ENCODE assay signal across 8 cellular contexts in genomic region chr10:119872610-119872859, GRCh38. TPM values are rescaled to one million over a fixed set of nuclear protein-coding genes. Genes with fewer than 3 reads are reported as not detected.
DNase-seq lines count a peak whose midpoint lies in the region; ATAC-seq and TF ChIP-seq lines count a peak whose summit lies in the region.

TSS of gene MCMBP (minus strand) at chr10:119872843. CDS start at chr10:119872584, 259 bp downstream.

- peak within 1 kb of the TSS; percentile 89 to 98 (median 96) for H3K4me3 Mint-ChIP-seq in IgD-negative memory B cell

- peak within 1 kb of the TSS; percentile 90 to 95 (median 94) for H3K27ac Mint-ChIP-seq in IgD-negative memory B cell

- peaks cover 25 to 32% (median 27%) of the 10 kb centered on the region in 3 donors for H3K4me1 Mint-ChIP-seq in IgD-negative memory B cell

- ATAC-seq in GM19395 (IDR thresholded peaks at IDR 0.05; ENCODE audit: unreplicated experiment), result peak; percentile 24
- ATAC-seq in GM19035 (IDR thresholded peaks at IDR 0.05; ENCODE audit: unreplicated experiment), result no peak
- ATAC-seq in GM21723 (IDR thresholded peaks at IDR 0.05; ENCODE audit: unreplicated experiment), result no peak

- peak within 1 kb of the TSS in 1 of 2 experiments; percentile 15 for H2BK12ac ChIP-seq in mesenchymal stem cell (ENCODE audit: low read length in 2 of 2)

- H3K27me3 Mint-ChIP-seq in IgD-negative memory B cell, result no peaks in the 10 kb centered on the region

- H3K23ac ChIP-seq in mesenchymal stem cell (ENCODE audit: low read length in 2 of 2), result peak within 1 kb of the TSS in 1 of 2 experiments; percentile 83

- peak within 1 kb of the TSS; percentile 89 for H2BK120ac ChIP-seq in mesenchymal stem cell (ENCODE audit: low read depth, low read length)

- no peaks in the 10 kb centered on the region for H3K9me3 ChIP-seq in mesenchymal stem cell (ENCODE audit: control insufficient read depth, low read length)

- no peaks in the 10 kb centered on the region for H3K36me3 Mint-ChIP-seq in IgD-negative memory B cell

- H3K4ac ChIP-seq in mesenchymal stem cell (ENCODE audit: low read depth in 1 of 2, low read length in 2 of 2), result peak within 1 kb of the TSS; percentile 80 to 87

- no peak for TF ChIP-seq CTCF in choroid plexus epithelial cell (conservative IDR thresholded peaks at IDR 0.05; ENCODE audit: low read depth, low read length)

- peak within 1 kb of the TSS; percentile 91 to 95 for H3K18ac ChIP-seq in mesenchymal stem cell (ENCODE audit: low read depth in 1 of 2, low read length in 2 of 2)

- H4K91ac ChIP-seq in mesenchymal stem cell (ENCODE audit: low read length), result peak within 1 kb of the TSS; percentile 80

- no peaks in the 10 kb centered on the region for H3K27me3 ChIP-seq in mesenchymal stem cell (ENCODE audit: control insufficient read depth in 1 of 2, insufficient read depth in 1 of 2, low read length in 2 of 2)

- H3K36me3 ChIP-seq in mesenchymal stem cell (ENCODE audit: control insufficient read depth in 1 of 2, insufficient read depth in 2 of 2, low read depth in 1 of 2, low read length in 2 of 2), result no peaks in the 10 kb centered on the region

- peak within 1 kb of the TSS; percentile 91 for H3K4me2 ChIP-seq in mesenchymal stem cell (ENCODE audit: low read length, poor library complexity, severe bottlenecking)

- WGBS in mesenchymal stem cell, result 0% methylated on average over 39 of the region's 42 CpGs

- no peak for DNase-seq in choroid plexus epithelial cell (ENCODE audit: low read depth)
- DNase-seq in mesenchymal stem cell, result no peak
- DNase-seq in ureter (ENCODE audit: low spot score), result no peak
- no peak for DNase-seq in NCI-H345 treated with DMSO at 0.1 percent for 48 hours (lab: John Stamatoyannopoulos, UW; ENCODE audit: unreplicated experiment)

- peak within 1 kb of the TSS; percentile 66 for H2BK5ac ChIP-seq in mesenchymal stem cell (ENCODE audit: low read depth, low read length, poor library complexity, severe bottlenecking)

- peak within 1 kb of the TSS; percentile 82 for H3K4me3 ChIP-seq in choroid plexus epithelial cell (ENCODE audit: low read depth, low read length)
- H3K4me3 ChIP-seq in mesenchymal stem cell (ENCODE audit: insufficient read depth in 1 of 2, low read depth in 1 of 2, low read length in 2 of 2), result peak within 1 kb of the TSS; percentile 89 to 92

- peak within 1 kb of the TSS; percentile 52 for H2BK15ac ChIP-seq in mesenchymal stem cell (ENCODE audit: low read depth, poor library complexity, severe bottlenecking)

- H2AFZ ChIP-seq in mesenchymal stem cell (ENCODE audit: low read depth, low read length), result peak within 1 kb of the TSS; percentile 77

- H3K27ac ChIP-seq in mesenchymal stem cell (ENCODE audit: low read length, poor library complexity, severe bottlenecking), result peak within 1 kb of the TSS; percentile 74

- H3K14ac ChIP-seq in mesenchymal stem cell (ENCODE audit: low read length in 2 of 2), result peak within 1 kb of the TSS in 1 of 2 experiments; percentile 98

- H2AK5ac ChIP-seq in mesenchymal stem cell (ENCODE audit: low read length, severe bottlenecking), result peak within 1 kb of the TSS; percentile 14

- H3K9me3 Mint-ChIP-seq in IgD-negative memory B cell, result no peaks in the 10 kb centered on the region

- peaks cover 3% of the 10 kb centered on the region for H3K4me1 ChIP-seq in mesenchymal stem cell (ENCODE audit: control insufficient read depth, insufficient read depth, low read depth, low read length)

- peak within 1 kb of the TSS; percentile 90 for H3K9ac ChIP-seq in mesenchymal stem cell (ENCODE audit: low read length)

- peaks cover 4% of the 10 kb centered on the region for H3K79me1 ChIP-seq in mesenchymal stem cell (replicated peaks; ENCODE audit: low read length, poor library complexity, severe bottlenecking)

- peak within 1 kb of the TSS; percentile 99 for H4K8ac ChIP-seq in mesenchymal stem cell (ENCODE audit: low read length)

RNA-seq across cellular contexts. Expression of gene MCMBP, which starts in this region (rescaled TPM):
- 33.9 TPM for polyA plus RNA-seq in IgD-negative memory B cell
- 28.6 TPM for polyA plus RNA-seq in mesenchymal stem cell (2013, experiment 1 of 2)
- 29.4 TPM for polyA plus RNA-seq in mesenchymal stem cell (2013, experiment 2 of 2)
- total RNA-seq in ureter, result 48.9 TPM
